12 cellular contexts compared by ENCODE assay signal in the genomic region with DNA sequence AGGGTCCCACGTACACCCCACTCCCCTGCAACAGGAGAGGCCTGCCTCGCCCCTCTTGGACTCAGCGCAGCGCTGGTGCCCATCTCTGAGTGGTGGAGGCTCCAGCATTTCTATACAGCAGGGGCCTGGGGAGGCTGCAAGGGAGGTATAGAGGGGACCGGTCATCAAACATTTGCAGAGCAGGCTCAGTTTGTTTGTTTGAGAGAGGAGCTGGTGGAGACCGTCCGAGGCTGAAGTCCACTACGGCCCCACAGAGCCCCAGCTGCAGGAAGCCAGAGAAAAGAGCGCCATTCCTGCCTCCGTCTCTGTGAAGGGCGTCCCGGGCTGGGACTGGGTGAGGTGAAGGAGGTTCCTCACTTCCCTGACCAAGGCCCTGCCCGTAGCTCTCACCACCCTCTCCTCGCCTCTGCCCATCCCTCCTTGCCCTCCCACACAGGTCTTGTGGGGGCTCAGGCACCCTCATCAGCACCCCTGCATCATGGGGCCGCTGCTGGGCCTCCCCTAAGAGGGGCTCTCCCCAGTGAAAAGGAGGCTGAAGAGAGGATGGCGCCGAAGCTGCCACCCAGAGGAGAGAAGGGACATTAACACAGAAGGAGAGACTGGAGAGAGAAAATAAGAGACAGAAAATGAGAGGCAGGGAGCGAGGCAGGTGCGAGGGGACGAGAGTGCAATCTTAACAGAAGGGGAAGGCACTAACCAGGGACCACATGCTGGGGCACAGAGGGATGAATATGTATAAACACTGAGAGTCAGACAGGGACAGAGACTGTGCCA.
A peak's percentile ranks its signal among the peaks of the same experiment; 100 is the strongest.
DNase-seq lines count a peak whose midpoint lies in the region; ATAC-seq and TF ChIP-seq lines count a peak whose summit lies in the region.
"Had no signal": no experiment of that assay in that cellular context is flagged by ENCODE, and none has a peak within 500 bp of the region (broad histone marks: within the 10 kb centered on the region; RNA-seq: fewer than 3 reads in every experiment).

No MANE protein-coding gene starts in this region.

- ATAC-seq in memory B cell (ENCODE audit: low read depth): no peak
- ATAC-seq in HG02798 (IDR thresholded peaks at IDR 0.05; ENCODE audit: poor library complexity, unreplicated experiment): no peak
- ATAC-seq in HG02642 (IDR thresholded peaks at IDR 0.05; ENCODE audit: poor library complexity, unreplicated experiment): no peak
- no peak for ATAC-seq in GM18505 (IDR thresholded peaks at IDR 0.05; ENCODE audit: unreplicated experiment)
- ATAC-seq: effector memory CD8-positive, alpha-beta T cell had no signal

- no peak overlapping the region for H3K9ac ChIP-seq in adipocyte (ENCODE audit: low read length)

- DNase-seq in COR-L47 (lab: John Stamatoyannopoulos, UW) (peak; percentile 42), adipocyte (ENCODE audit: low read depth) (peak; percentile 6), memory B cell (ENCODE audit: low spot score in 2 of 2) (no peak), D341Med (ENCODE audit: low spot score) (no peak)
- DNase-seq: activated effector memory CD4-positive, alpha-beta T cell treated with Interleukin-2 at 50 U/mL for 16 hours; effector memory CD8-positive, alpha-beta T cell; GF-D8; NCI-H82 had no signal

- H3K27ac Mint-ChIP-seq in memory B cell: no peak overlapping the region
- H3K27ac Mint-ChIP-seq: effector memory CD8-positive, alpha-beta T cell had no signal

- peak; percentile 27 for TF ChIP-seq RAD21 in Ishikawa (IDR thresholded peaks at IDR 0.05; ENCODE audit: low read depth)

- TF ChIP-seq EP300 in Ishikawa (IDR thresholded peaks at IDR 0.05; ENCODE audit: borderline replicate concordance): no peak

- H3K4me1 Mint-ChIP-seq in memory B cell: peaks cover 14% of the 10 kb centered on the region

- H3K36me3 ChIP-seq in adipocyte (ENCODE audit: control insufficient read depth, insufficient read depth, low read length, severe bottlenecking): peaks cover 10% of the 10 kb centered on the region

- H3K4me1 ChIP-seq in adipocyte (ENCODE audit: control insufficient read depth, insufficient read depth, low read length): peaks cover 6% of the 10 kb centered on the region

- TF ChIP-seq POLR2A in GM18505 (IDR thresholded peaks at IDR 0.05; ENCODE audit: borderline replicate concordance, extremely low read depth, insufficient read depth, insufficient read length): no peak

- H3K9me3 Mint-ChIP-seq in memory B cell: no peaks in the 10 kb centered on the region
- H3K9me3 Mint-ChIP-seq: effector memory CD8-positive, alpha-beta T cell had no signal

- H3K36me3 Mint-ChIP-seq in memory B cell: peaks cover 7% of the 10 kb centered on the region

- no peaks in the 10 kb centered on the region for H3K27me3 ChIP-seq in adipocyte (replicated peaks; ENCODE audit: control insufficient read depth, insufficient read depth, low read length)

- no peaks in the 10 kb centered on the region for H3K27me3 Mint-ChIP-seq in memory B cell
- H3K27me3 Mint-ChIP-seq: effector memory CD8-positive, alpha-beta T cell had no signal

- H3K9me3 ChIP-seq in adipocyte (ENCODE audit: control insufficient read depth, low read length): no peaks in the 10 kb centered on the region

- peak overlapping the region; percentile 16 for H3K4me3 Mint-ChIP-seq in memory B cell
- H3K4me3 Mint-ChIP-seq: effector memory CD8-positive, alpha-beta T cell had no signal

- no peak overlapping the region for H3K4me3 ChIP-seq in adipocyte (ENCODE audit: low read length)

TF ChIP-seq in Ishikawa, 13 proteins besides CTCF, POLR2A, EP300 and RAD21:
- TF ChIP-seq, protein P1, sequence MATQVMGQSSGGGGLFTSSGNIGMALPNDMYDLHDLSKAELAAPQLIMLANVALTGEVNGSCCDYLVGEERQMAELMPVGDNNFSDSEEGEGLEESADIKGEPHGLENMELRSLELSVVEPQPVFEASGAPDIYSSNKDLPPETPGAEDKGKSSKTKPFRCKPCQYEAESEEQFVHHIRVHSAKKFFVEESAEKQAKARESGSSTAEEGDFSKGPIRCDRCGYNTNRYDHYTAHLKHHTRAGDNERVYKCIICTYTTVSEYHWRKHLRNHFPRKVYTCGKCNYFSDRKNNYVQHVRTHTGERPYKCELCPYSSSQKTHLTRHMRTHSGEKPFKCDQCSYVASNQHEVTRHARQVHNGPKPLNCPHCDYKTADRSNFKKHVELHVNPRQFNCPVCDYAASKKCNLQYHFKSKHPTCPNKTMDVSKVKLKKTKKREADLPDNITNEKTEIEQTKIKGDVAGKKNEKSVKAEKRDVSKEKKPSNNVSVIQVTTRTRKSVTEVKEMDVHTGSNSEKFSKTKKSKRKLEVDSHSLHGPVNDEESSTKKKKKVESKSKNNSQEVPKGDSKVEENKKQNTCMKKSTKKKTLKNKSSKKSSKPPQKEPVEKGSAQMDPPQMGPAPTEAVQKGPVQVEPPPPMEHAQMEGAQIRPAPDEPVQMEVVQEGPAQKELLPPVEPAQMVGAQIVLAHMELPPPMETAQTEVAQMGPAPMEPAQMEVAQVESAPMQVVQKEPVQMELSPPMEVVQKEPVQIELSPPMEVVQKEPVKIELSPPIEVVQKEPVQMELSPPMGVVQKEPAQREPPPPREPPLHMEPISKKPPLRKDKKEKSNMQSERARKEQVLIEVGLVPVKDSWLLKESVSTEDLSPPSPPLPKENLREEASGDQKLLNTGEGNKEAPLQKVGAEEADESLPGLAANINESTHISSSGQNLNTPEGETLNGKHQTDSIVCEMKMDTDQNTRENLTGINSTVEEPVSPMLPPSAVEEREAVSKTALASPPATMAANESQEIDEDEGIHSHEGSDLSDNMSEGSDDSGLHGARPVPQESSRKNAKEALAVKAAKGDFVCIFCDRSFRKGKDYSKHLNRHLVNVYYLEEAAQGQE (IDR thresholded peaks at IDR 0.05; ENCODE audit: low read depth): no peak
- TF ChIP-seq CEBPB (IDR thresholded peaks at IDR 0.05): no peak
- no peak for TF ChIP-seq ZBTB7A (IDR thresholded peaks at IDR 0.05; ENCODE audit: low read depth)
- TF ChIP-seq, protein P2, sequence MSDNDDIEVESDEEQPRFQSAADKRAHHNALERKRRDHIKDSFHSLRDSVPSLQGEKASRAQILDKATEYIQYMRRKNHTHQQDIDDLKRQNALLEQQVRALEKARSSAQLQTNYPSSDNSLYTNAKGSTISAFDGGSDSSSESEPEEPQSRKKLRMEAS (IDR thresholded peaks at IDR 0.05): no peak

Comparison
In these comparisons a context has a peak if more than half of its experiments do, and no peak if none do; other contexts are left out.
1. DNase-seq: peak in COR-L47 (single experiment) and adipocyte (single experiment); none in memory B cell (0 of 2) and D341Med (single experiment).